In the genomic region with DNA sequence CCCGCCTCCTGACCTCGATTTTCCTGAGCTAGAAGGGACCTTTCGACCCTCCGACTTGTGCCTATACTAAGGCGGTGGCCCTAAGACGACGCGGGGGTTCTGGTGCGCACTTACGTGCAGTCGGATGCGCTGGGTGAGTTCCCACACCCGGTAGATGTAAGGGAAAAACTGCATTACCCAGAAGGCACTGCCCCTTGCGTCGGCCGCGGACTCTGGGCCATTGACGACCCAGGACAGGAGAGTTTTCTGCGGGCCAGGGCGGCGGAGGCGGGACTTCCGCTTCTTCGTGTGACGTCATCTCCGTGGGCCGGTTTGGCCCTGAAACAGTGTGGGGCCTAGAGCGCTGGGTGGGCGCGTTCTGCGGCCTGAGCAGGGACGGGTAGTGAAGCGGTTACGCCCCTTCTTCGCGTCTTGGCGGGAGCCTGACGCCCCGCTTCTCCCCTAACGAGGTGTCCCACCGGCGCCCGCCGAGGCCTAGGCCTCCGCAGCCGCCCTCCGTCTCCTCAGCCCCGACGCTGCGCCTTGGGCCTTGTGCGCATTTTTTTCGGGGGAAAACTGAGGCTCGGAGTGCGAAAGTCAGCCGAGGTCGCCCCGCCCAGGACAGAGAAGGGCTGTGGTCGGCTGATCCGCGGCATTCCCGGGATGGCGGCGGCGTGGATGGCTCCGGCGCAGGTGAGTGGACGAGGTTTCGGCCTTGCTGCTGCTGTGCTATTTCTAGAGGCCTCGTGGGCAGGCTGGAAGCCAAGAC, we compare ENCODE assay signal across 8 cellular contexts. TPM values are rescaled to one million over a fixed set of nuclear protein-coding genes. Genes with fewer than 3 reads are reported as not detected.
DNase-seq lines count a peak whose midpoint lies in the region; ATAC-seq and TF ChIP-seq lines count a peak whose summit lies in the region.

A gene (plus strand): TSS at position 321 of the 748 bp plus-strand sequence. CDS start 322 bp downstream, at position 643.

- no peak within 1 kb of the TSS for H3K27ac Mint-ChIP-seq in activated T-cell treated with anti-CD3 and anti-CD28 coated beads, Interleukin-2, amount 50 U/mL, for 72 hours
- H3K27ac Mint-ChIP-seq in naive B cell: no peak within 1 kb of the TSS
- no peak within 1 kb of the TSS for H3K27ac Mint-ChIP-seq in stimulated activated memory B cell treated with anti-CD40 and anti-IgM and Interleukin-4, amounts not matched to agents 10 μg/mL and 1 μg/mL and 100 μg/mL, for 72 hours

- H3K4me1 Mint-ChIP-seq in activated T-cell treated with anti-CD3 and anti-CD28 coated beads, Interleukin-2, amount 50 U/mL, for 72 hours (ENCODE audit: low read depth): peaks cover 32% of the 10 kb centered on the region
- peaks cover 27 to 35% (median 27%) of the 10 kb centered on the region in 3 donors for H3K4me1 Mint-ChIP-seq in naive B cell
- H3K4me1 Mint-ChIP-seq in stimulated activated memory B cell treated with anti-CD40 and anti-IgM and Interleukin-4, amounts not matched to agents 10 μg/mL and 1 μg/mL and 100 μg/mL, for 72 hours: peaks cover 37% of the 10 kb centered on the region

- H3K27me3 Mint-ChIP-seq in activated T-cell treated with anti-CD3 and anti-CD28 coated beads, Interleukin-2, amount 50 U/mL, for 72 hours (ENCODE audit: low read depth): no peaks in the 10 kb centered on the region
- no peaks in the 10 kb centered on the region for H3K27me3 Mint-ChIP-seq in naive B cell
- H3K27me3 Mint-ChIP-seq in stimulated activated memory B cell treated with anti-CD40 and anti-IgM and Interleukin-4, amounts not matched to agents 10 μg/mL and 1 μg/mL and 100 μg/mL, for 72 hours: no peaks in the 10 kb centered on the region

- peak within 1 kb of the TSS; percentile 81 for H3K9ac ChIP-seq in DND-41 (ENCODE audit: low read depth, low read length)

- DNase-seq in DND-41 (peak; percentile 99), Peyer's patch (peak; percentile 94 to 99 (median 97)), fibroblast of gingiva (ENCODE audit: low read depth) (peak; percentile 98), naive B cell (peak; percentile 95)
- DNase-seq in activated T-cell treated with anti-CD3 and anti-CD28 coated beads, Interleukin-2, amount 50 U/mL, for 72 hours: peak; percentile 97

- H3K27me3 ChIP-seq in DND-41 (ENCODE audit: insufficient read depth, low read length, poor library complexity) (no peaks in the 10 kb centered on the region), Peyer's patch (no peaks in the 10 kb centered on the region)

- H3K79me2 ChIP-seq in DND-41 (ENCODE audit: insufficient read depth, low read length): peaks cover 71% of the 10 kb centered on the region

- H3K9me3 ChIP-seq in DND-41 (ENCODE audit: insufficient read depth, low read length, severe bottlenecking) (no peaks in the 10 kb centered on the region), KOPT-K1 (ENCODE audit: insufficient read depth, low read length, poor library complexity, severe bottlenecking) (no peaks in the 10 kb centered on the region), Peyer's patch (no peaks in the 10 kb centered on the region)

- peaks cover 35% of the 10 kb centered on the region for H4K20me1 ChIP-seq in DND-41 (ENCODE audit: insufficient read depth, low read length)

- ATAC-seq in DND-41 (ENCODE audit: insufficient read depth, low read depth) (peak; percentile 92), GM21825 (IDR thresholded peaks at IDR 0.05; ENCODE audit: unreplicated experiment) (peak; percentile 66), naive B cell (ENCODE audit: low read depth in 2 of 2) (peak; percentile 84 to 87)
- ATAC-seq in activated T-cell treated with anti-CD3 and anti-CD28 coated beads, Interleukin-2, amount 50 U/mL, for 72 hours (replicated peaks in 1 of 2): peak; percentile 82 to 84
- ATAC-seq in stimulated activated memory B cell treated with anti-CD40 and anti-IgM and Interleukin-4, amounts not matched to agents 10 μg/mL and 1 μg/mL and 100 μg/mL, for 72 hours: peak; percentile 94

- H3K27ac ChIP-seq in DND-41 (ENCODE audit: low read length) (peak within 1 kb of the TSS; percentile 92), KOPT-K1 (ENCODE audit: low read depth, low read length, poor library complexity, severe bottlenecking) (peak within 1 kb of the TSS; percentile 86), Peyer's patch (peak within 1 kb of the TSS; percentile 95 to 100 (median 98))

- TF ChIP-seq POLR2A in Peyer's patch (IDR thresholded peaks at IDR 0.05): peak; percentile 14 to 55

- peaks cover 3 to 4% of the 10 kb centered on the region in 2 donors for H3K9me3 Mint-ChIP-seq in activated T-cell treated with anti-CD3 and anti-CD28 coated beads, Interleukin-2, amount 50 U/mL, for 72 hours
- no peaks in the 10 kb centered on the region for H3K9me3 Mint-ChIP-seq in naive B cell
- no peaks in the 10 kb centered on the region for H3K9me3 Mint-ChIP-seq in stimulated activated memory B cell treated with anti-CD40 and anti-IgM and Interleukin-4, amounts not matched to agents 10 μg/mL and 1 μg/mL and 100 μg/mL, for 72 hours

- TF ChIP-seq CTCF in DND-41 (IDR thresholded peaks at IDR 0.05; ENCODE audit: borderline replicate concordance, extremely low read depth, low read length, poor library complexity, severe bottlenecking) (no peak), Peyer's patch (IDR thresholded peaks at IDR 0.05) (peak in 1 of 6 experiments; percentile 9)

- H3K36me3 ChIP-seq in DND-41 (ENCODE audit: insufficient read depth, low read length) (peaks cover 44% of the 10 kb centered on the region), KOPT-K1 (ENCODE audit: insufficient read depth, low read length) (peaks cover 38% of the 10 kb centered on the region), Peyer's patch (peaks cover 0 to 19% (median 4%) of the 10 kb centered on the region in 3 donors)

- peaks cover 29 to 38% of the 10 kb centered on the region in 2 donors for H3K36me3 Mint-ChIP-seq in activated T-cell treated with anti-CD3 and anti-CD28 coated beads, Interleukin-2, amount 50 U/mL, for 72 hours (ENCODE audit: insufficient read depth in 2 of 2)
- H3K36me3 Mint-ChIP-seq in naive B cell: peaks cover 4 to 7% of the 10 kb centered on the region in 2 donors
- H3K36me3 Mint-ChIP-seq in stimulated activated memory B cell treated with anti-CD40 and anti-IgM and Interleukin-4, amounts not matched to agents 10 μg/mL and 1 μg/mL and 100 μg/mL, for 72 hours: peaks cover 25% of the 10 kb centered on the region

- H3K4me2 ChIP-seq in DND-41 (ENCODE audit: insufficient read depth, low read length): peak within 1 kb of the TSS; percentile 67

- H3K4me3 Mint-ChIP-seq in activated T-cell treated with anti-CD3 and anti-CD28 coated beads, Interleukin-2, amount 50 U/mL, for 72 hours: no peak within 1 kb of the TSS
- H3K4me3 Mint-ChIP-seq in naive B cell: no peak within 1 kb of the TSS
- no peak within 1 kb of the TSS for H3K4me3 Mint-ChIP-seq in stimulated activated memory B cell treated with anti-CD40 and anti-IgM and Interleukin-4, amounts not matched to agents 10 μg/mL and 1 μg/mL and 100 μg/mL, for 72 hours

- peaks cover 40% of the 10 kb centered on the region for H3K4me1 ChIP-seq in DND-41 (ENCODE audit: insufficient read depth, low read length)
- peaks cover 0 to 27% (median 10%) of the 10 kb centered on the region in 4 donors for H3K4me1 ChIP-seq in Peyer's patch

- peak within 1 kb of the TSS; percentile 89 for H2AFZ ChIP-seq in DND-41 (ENCODE audit: low read depth, low read length)

- H3K4me3 ChIP-seq in DND-41 (ENCODE audit: low read depth in 1 of 2, low read length in 2 of 2) (peak within 1 kb of the TSS; percentile 50 to 86), Peyer's patch (peak within 1 kb of the TSS; percentile 76 to 90 (median 86))

RNA-seq across cellular contexts. Expression of the gene that starts here (rescaled TPM):
- total RNA-seq in Peyer's patch: 10 to 100 TPM; 33.6 to 86.6 (median 54.2) TPM
- 100 to 1,000 TPM; 114 to 129 TPM for total RNA-seq in activated T-cell treated with anti-CD3 and anti-CD28 coated beads, Interleukin-2, amount 50 U/mL, for 72 hours
- polyA plus RNA-seq in naive B cell (ENCODE audit: low read depth in 6 of 6): 10 to 100 TPM in 4 of 6 donors, 1 to 10 TPM in 1, not detected in 1; 9.2 to 16.6 (median 14.6) TPM

Comparison
In these comparisons a context has a peak if more than half of its experiments do, and no peak if none do; other contexts are left out.
1. Peak in every context shown above with its lines: DNase-seq, ATAC-seq, H3K4me3 ChIP-seq and H3K27ac ChIP-seq.